ENCODE assay signal across 24 cellular contexts in the genomic region with DNA sequence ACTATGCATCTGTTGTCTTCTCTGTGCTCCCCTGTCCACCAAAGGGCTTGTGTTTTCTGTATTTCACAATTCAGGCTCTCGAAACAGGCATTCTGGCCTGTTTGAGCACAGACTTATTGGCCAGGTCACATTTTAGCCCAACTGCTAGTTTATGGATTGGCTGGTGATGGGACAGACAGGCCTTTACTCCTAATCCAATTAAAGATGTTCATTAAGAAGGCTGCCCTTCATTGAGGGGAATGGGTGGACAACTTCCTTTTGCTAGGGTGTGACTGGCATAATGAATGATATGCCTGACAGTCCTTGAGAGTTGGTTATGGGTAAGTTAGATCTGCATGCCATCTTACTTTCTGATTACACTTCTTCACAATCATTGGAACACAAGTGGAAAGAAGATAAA.
"Had no signal": no experiment of that assay in that cellular context is flagged by ENCODE, and none has a peak within 500 bp of the region (broad histone marks: within the 10 kb centered on the region; RNA-seq: fewer than 3 reads in every experiment).

No MANE protein-coding gene starts in this region.

- H3K9me3 ChIP-seq: ovary, psoas muscle, right lobe of liver, stomach, thoracic aorta, thyroid gland, tibial nerve, upper lobe of left lung, vagina had no signal

- H3K27me3 ChIP-seq: neural progenitor cell, ovary, right lobe of liver, sigmoid colon, stomach, thyroid gland, tibial nerve, upper lobe of left lung, vagina had no signal

- ATAC-seq: psoas muscle; right cardiac atrium; right lobe of liver; stimulated activated effector memory CD8-positive, alpha-beta T cell treated with anti-CD3 and anti-CD28 coated beads, Interleukin-12 subunit alpha, Interleukin-12 subunit beta, amount 100 ng/mL, for 72 hours; stimulated activated naive B cell treated with anti-CD40 and anti-IgM and Interleukin-4, amounts not matched to agents 10 μg/mL and 1 μg/mL and 100 μg/mL, for 72 hours had no signal

- H3K36me3 ChIP-seq: neural progenitor cell, ovary, right lobe of liver, sigmoid colon, stomach, thoracic aorta, thyroid gland, tibial nerve, upper lobe of left lung, vagina had no signal

- H3K79me2 ChIP-seq: parathyroid adenoma had no signal

- DNase-seq: occipital lobe; ovary; posterior cingulate gyrus; psoas muscle; right cardiac atrium; right lobe of liver; sigmoid colon; small intestine; stimulated activated CD4-positive, alpha-beta T cell treated with anti-CD3 and anti-CD28 coated beads, Interleukin-15, amount 100 ng/mL, for 24 hours; stimulated activated CD4-positive, alpha-beta T cell treated with anti-CD3 and anti-CD28 coated beads, Interleukin-2, amount 100 ng/mL, for 24 hours; stimulated activated CD4-positive, alpha-beta T cell treated with anti-CD3 and anti-CD28 coated beads, Interleukin-2, amount 100 ng/mL, for 48 hours; stimulated activated CD4-positive, alpha-beta T cell treated with anti-CD3 and anti-CD28 coated beads, Interleukin-4, amount 100 ng/mL, for 24 hours; stimulated activated naive B cell treated with anti-CD40 and anti-IgM and Interleukin-4, amounts not matched to agents 10 μg/mL and 1 μg/mL and 100 μg/mL, for 72 hours; stimulated activated naive CD4-positive, alpha-beta T cell treated with Interleukin-2 at 50 U/mL for 16 hours; stomach; thyroid gland; trophoblast cell; upper lobe of left lung had no signal

- H3K4me2 ChIP-seq: neural progenitor cell had no signal

- H3K27ac ChIP-seq: neural progenitor cell, ovary, parathyroid adenoma, psoas muscle, right lobe of liver, sigmoid colon, stomach, thoracic aorta, thyroid gland, upper lobe of left lung, vagina had no signal

- H3K9ac ChIP-seq: neural progenitor cell, parathyroid adenoma had no signal

- H3K4me1 ChIP-seq: neural progenitor cell, parathyroid adenoma, psoas muscle, right lobe of liver, sigmoid colon, stomach, upper lobe of left lung, vagina had no signal

- H2AFZ ChIP-seq: neural progenitor cell, parathyroid adenoma had no signal

- H3K4me3 ChIP-seq: neural progenitor cell, ovary, psoas muscle, right lobe of liver, sigmoid colon, stomach, thoracic aorta, thyroid gland, tibial nerve, upper lobe of left lung, vagina had no signal
